In genomic region chr2:64730551-64731305, GRCh38 we compare ENCODE assay signal across 1 cellular context.
TF ChIP-seq lines count a peak whose summit lies in the region.

No MANE protein-coding gene starts in this region.

TF ChIP-seq in HepG2, 621 proteins besides CTCF, POLR2A, EP300 and RAD21 (continued from another document and continues in another):
- TF ChIP-seq HNRNPLL (IDR thresholded peaks at IDR 0.05; ENCODE audit: low read depth, low read length, poor library complexity, severe bottlenecking) (no peak), ZNF691 (CRISPR knock-in tag; IDR thresholded peaks at IDR 0.05; ENCODE audit: borderline replicate concordance, low read depth) (peak; percentile 79; the same call in 1 of the 2 replicates), ZBTB25 (CRISPR knock-in tag; IDR thresholded peaks at IDR 0.05) (peak; percentile 90), ZBTB21 (CRISPR knock-in tag; IDR thresholded peaks at IDR 0.05) (peak; percentile 71), ZNF354B (CRISPR knock-in tag; IDR thresholded peaks at IDR 0.05) (no peak), ZNF44 (CRISPR knock-in tag; IDR thresholded peaks at IDR 0.05) (0 out of 2 replicates have a peak, but pooled peaks have one; percentile 64), ZHX1 (CRISPR knock-in tag; IDR thresholded peaks at IDR 0.05; ENCODE audit: low read depth) (peak; percentile 95), ZNF883 (CRISPR knock-in tag; IDR thresholded peaks at IDR 0.05; ENCODE audit: not compliant biosample characterization) (no peak), ZNF550 (CRISPR knock-in tag; IDR thresholded peaks at IDR 0.05; ENCODE audit: borderline replicate concordance) (no peak), BCL6 (CRISPR knock-in tag; IDR thresholded peaks at IDR 0.05) (peak; percentile 81), ZNF557 (CRISPR knock-in tag; IDR thresholded peaks at IDR 0.05) (0 out of 2 replicates have a peak, but pooled peaks have one; percentile 76), ZNF460 (CRISPR knock-in tag; IDR thresholded peaks at IDR 0.05; ENCODE audit: borderline replicate concordance) (no peak), BATF2 (CRISPR knock-in tag; IDR thresholded peaks at IDR 0.05) (no peak), HDAC1 (CRISPR knock-in tag; IDR thresholded peaks at IDR 0.05) (peak; percentile 94), HOXA5 (CRISPR knock-in tag; IDR thresholded peaks at IDR 0.05) (no peak), ZNF816 (CRISPR knock-in tag; IDR thresholded peaks at IDR 0.05; ENCODE audit: borderline replicate concordance) (no peak; the same call in 1 of the 2 replicates), PAF1 (CRISPR knock-in tag; IDR thresholded peaks at IDR 0.05) (no peak), ZC3H4 (CRISPR knock-in tag; IDR thresholded peaks at IDR 0.05; ENCODE audit: borderline replicate concordance) (no peak), MAX (IDR thresholded peaks at IDR 0.05) (peak; percentile 95), JUNB (CRISPR knock-in tag; IDR thresholded peaks at IDR 0.05; ENCODE audit: borderline replicate concordance) (peak; percentile 71; the same call in 1 of the 2 replicates), ZSCAN25 (CRISPR knock-in tag; IDR thresholded peaks at IDR 0.05) (peak; percentile 87; the same call in 1 of the 2 replicates), PHF5A (CRISPR knock-in tag; IDR thresholded peaks at IDR 0.05; ENCODE audit: low read depth, unreplicated experiment) (peak; percentile 42), IRF1 (CRISPR knock-in tag; IDR thresholded peaks at IDR 0.05; ENCODE audit: low read depth) (peak; percentile 95; the same call in 1 of the 2 replicates), ZBTB43 (CRISPR knock-in tag; conservative IDR thresholded peaks at IDR 0.05) (0 out of 2 replicates have a peak, but pooled peaks have one; percentile 64), YEATS2 (CRISPR knock-in tag; IDR thresholded peaks at IDR 0.05; ENCODE audit: borderline replicate concordance) (peak; percentile 68; the same call in 1 of the 2 replicates), ZNF414 (CRISPR knock-in tag; IDR thresholded peaks at IDR 0.05) (peak; percentile 68; the same call in 1 of the 2 replicates), ZNF362 (CRISPR knock-in tag; IDR thresholded peaks at IDR 0.05; ENCODE audit: borderline replicate concordance) (peak; percentile 42; the same call in 1 of the 2 replicates), GMEB1 (CRISPR knock-in tag; IDR thresholded peaks at IDR 0.05; ENCODE audit: borderline replicate concordance) (peak; percentile 75; the same call in 1 of the 2 replicates), ZNF761 (CRISPR knock-in tag; conservative IDR thresholded peaks at IDR 0.05) (0 out of 2 replicates have a peak, but pooled peaks have one; percentile 43), ZSCAN5A (CRISPR knock-in tag; IDR thresholded peaks at IDR 0.05; ENCODE audit: borderline replicate concordance) (peak; percentile 53; the same call in 1 of the 2 replicates), NFE2L1 (CRISPR knock-in tag; IDR thresholded peaks at IDR 0.05; ENCODE audit: borderline replicate concordance) (no peak), FOXJ3 (CRISPR knock-in tag; IDR thresholded peaks at IDR 0.05; ENCODE audit: borderline replicate concordance) (peak; percentile 98), SP140L (CRISPR knock-in tag; IDR thresholded peaks at IDR 0.05; ENCODE audit: borderline replicate concordance) (peak; percentile 79; the same call in 1 of the 2 replicates), RELA (CRISPR knock-in tag; IDR thresholded peaks at IDR 0.05) (no peak), GMEB2 (CRISPR knock-in tag; IDR thresholded peaks at IDR 0.05; ENCODE audit: low read depth) (no peak), HBP1 (CRISPR knock-in tag; IDR thresholded peaks at IDR 0.05; ENCODE audit: low read depth) (peak; percentile 74; the same call in 1 of the 2 replicates), ZNF607 (CRISPR knock-in tag; IDR thresholded peaks at IDR 0.05; ENCODE audit: borderline replicate concordance) (peak; percentile 71; the same call in 1 of the 2 replicates), SP5 (CRISPR knock-in tag; IDR thresholded peaks at IDR 0.05; ENCODE audit: borderline replicate concordance, low read depth) (no peak), KMT2A (CRISPR knock-in tag; IDR thresholded peaks at IDR 0.05) (peak; percentile 94)
